ENCODE assay signal across 27 cellular contexts in genomic region chr9:130285271-130285670, GRCh38. TPM values are rescaled to one million over a fixed set of nuclear protein-coding genes. Genes with fewer than 3 reads are reported as not detected.
"Had no signal": no experiment of that assay in that cellular context is flagged by ENCODE, and none has a peak within 500 bp of the region (broad histone marks: within the 10 kb centered on the region; RNA-seq: fewer than 3 reads in every experiment).

No MANE protein-coding gene starts in this region.

- H3K9ac ChIP-seq: parathyroid adenoma had no signal

- H3K36me3 ChIP-seq: right atrium auricular region, right lobe of liver, tibial nerve, upper lobe of left lung had no signal

- H3K27ac Mint-ChIP-seq: mesothelial cell of epicardium; naive B cell; natural killer cell; stimulated activated memory B cell treated with anti-CD40 and anti-IgM and Interleukin-4, amounts not matched to agents 10 μg/mL and 1 μg/mL and 100 μg/mL, for 72 hours had no signal

- H3K4me1 Mint-ChIP-seq: naive B cell; stimulated activated memory B cell treated with anti-CD40 and anti-IgM and Interleukin-4, amounts not matched to agents 10 μg/mL and 1 μg/mL and 100 μg/mL, for 72 hours; stimulated activated naive CD8-positive, alpha-beta T cell treated with anti-CD3 and anti-CD28 coated beads, Interleukin-15, amount 100 ng/mL, for 72 hours had no signal

- H3K4me3 Mint-ChIP-seq: mesothelial cell of epicardium; naive B cell; natural killer cell; stimulated activated memory B cell treated with anti-CD40 and anti-IgM and Interleukin-4, amounts not matched to agents 10 μg/mL and 1 μg/mL and 100 μg/mL, for 72 hours; stimulated activated naive CD8-positive, alpha-beta T cell treated with anti-CD3 and anti-CD28 coated beads, Interleukin-15, amount 100 ng/mL, for 72 hours had no signal

- H3K79me2 ChIP-seq: parathyroid adenoma had no signal

- H3K27me3 ChIP-seq: right atrium auricular region, right lobe of liver, upper lobe of left lung had no signal

- H2AFZ ChIP-seq: parathyroid adenoma had no signal

- DNase-seq: head of caudate nucleus; hippocampal formation; kidney glomerular epithelial cell; left cardiac atrium; mesendoderm; naive B cell; natural killer cell; nucleus accumbens; psoas muscle; stimulated activated CD4-positive, alpha-beta T cell treated with anti-CD3 and anti-CD28 coated beads, Interleukin-12 subunit alpha, Interleukin-12 subunit beta, amount 100 ng/mL, for 4 hours; stimulated activated CD4-positive, alpha-beta T cell treated with anti-CD3 and anti-CD28 coated beads, Interleukin-15, amount 100 ng/mL, for 24 hours; stimulated activated CD4-positive, alpha-beta T cell treated with anti-CD3 and anti-CD28 coated beads, Interleukin-4, amount 100 ng/mL, for 24 hours; stimulated activated naive CD4-positive, alpha-beta T cell treated with Interleukin-2 at 50 U/mL for 16 hours; stimulated activated naive CD8-positive, alpha-beta T cell treated with anti-CD3 and anti-CD28 coated beads, Interleukin-15, amount 100 ng/mL, for 72 hours; substantia nigra; upper lobe of left lung had no signal

- H3K9me3 Mint-ChIP-seq: mesothelial cell of epicardium; naive B cell; natural killer cell; stimulated activated memory B cell treated with anti-CD40 and anti-IgM and Interleukin-4, amounts not matched to agents 10 μg/mL and 1 μg/mL and 100 μg/mL, for 72 hours; stimulated activated naive CD8-positive, alpha-beta T cell treated with anti-CD3 and anti-CD28 coated beads, Interleukin-15, amount 100 ng/mL, for 72 hours had no signal

- H3K36me3 Mint-ChIP-seq: mesothelial cell of epicardium; naive B cell; natural killer cell; stimulated activated memory B cell treated with anti-CD40 and anti-IgM and Interleukin-4, amounts not matched to agents 10 μg/mL and 1 μg/mL and 100 μg/mL, for 72 hours had no signal

- H3K27ac ChIP-seq: parathyroid adenoma, psoas muscle, right atrium auricular region, right lobe of liver, skin epidermis, tibial nerve had no signal

- H3K4me3 ChIP-seq: lung, psoas muscle, right atrium auricular region, right lobe of liver, skin epidermis, tibial nerve, upper lobe of left lung had no signal

- H3K4me1 ChIP-seq: parathyroid adenoma, psoas muscle, right lobe of liver had no signal

- H3K9me3 ChIP-seq: psoas muscle, right atrium auricular region, right lobe of liver, tibial nerve, upper lobe of left lung had no signal

RNA-seq across cellular contexts. Expression of gene HMCN2, which starts 19.7 kb away (rescaled TPM):
- total RNA-seq: mononuclear cell, natural killer cell, renal cortical epithelial cell had no signal
- polyA plus RNA-seq: keratinocyte had no signal
